Comparison of ENCODE assay signal across 9 cellular contexts in the genomic region with DNA sequence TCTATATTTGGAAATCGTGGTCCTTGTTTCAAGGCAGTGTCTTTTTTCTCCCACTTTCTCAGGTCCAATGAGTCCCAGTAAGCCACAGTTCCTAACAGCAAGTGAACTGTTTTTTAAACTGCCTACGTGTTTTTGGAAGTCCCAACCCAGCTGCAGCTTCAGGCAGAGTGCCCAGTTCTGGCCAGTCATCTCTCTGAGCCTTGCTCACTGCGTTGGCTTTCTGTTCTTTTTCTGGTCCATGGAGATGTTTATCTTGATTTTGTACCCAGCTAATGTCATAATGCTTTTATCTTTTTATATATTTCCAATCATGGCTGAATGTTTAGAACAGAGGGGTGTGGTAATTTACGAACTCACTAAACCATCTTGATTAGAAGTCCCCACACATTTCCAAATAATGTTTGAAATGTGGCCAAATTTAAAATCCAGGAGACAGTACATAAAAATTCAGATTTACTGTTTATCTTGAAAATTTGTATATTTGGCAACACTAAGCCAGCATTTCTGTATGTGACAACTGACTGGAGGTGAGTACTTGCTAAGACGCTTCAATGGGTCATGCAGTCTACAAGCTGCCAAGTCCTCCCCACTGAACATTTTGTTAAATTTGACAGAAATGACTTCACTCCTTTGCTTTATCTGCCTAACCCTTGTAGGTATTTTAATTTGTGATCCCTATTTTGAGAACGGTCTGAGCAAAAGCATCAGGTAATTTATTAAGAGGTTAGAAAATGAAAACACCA. TPM values are rescaled to one million over a fixed set of nuclear protein-coding genes. Genes with fewer than 3 reads are reported as not detected.
DNase-seq lines count a peak whose midpoint lies in the region; ATAC-seq and TF ChIP-seq lines count a peak whose summit lies in the region.
"Had no signal": no experiment of that assay in that cellular context is flagged by ENCODE, and none has a peak within 500 bp of the region (broad histone marks: within the 10 kb centered on the region; RNA-seq: fewer than 3 reads in every experiment).

No MANE protein-coding gene starts in this region.

- H3K9me3 Mint-ChIP-seq in MCF 10A (ENCODE audit: unreplicated experiment) = no peaks in the 10 kb centered on the region
- no peaks in the 10 kb centered on the region for H3K9me3 Mint-ChIP-seq in activated naive CD4-positive, alpha-beta T cell treated with anti-CD3 and anti-CD28 coated beads, Interleukin-2, amount 10 ng/mL, durations not matched to agents 7 days and 5 days
- H3K9me3 Mint-ChIP-seq in CD8-positive, alpha-beta memory T cell = no peaks in the 10 kb centered on the region

- no peak overlapping the region for H3K4me3 Mint-ChIP-seq in MCF 10A (ENCODE audit: unreplicated experiment)
- no peak overlapping the region for H3K4me3 Mint-ChIP-seq in activated naive CD4-positive, alpha-beta T cell treated with anti-CD3 and anti-CD28 coated beads, Interleukin-2, amount 10 ng/mL, durations not matched to agents 7 days and 5 days
- no peak overlapping the region for H3K4me3 Mint-ChIP-seq in CD8-positive, alpha-beta memory T cell

- DNase-seq in H4 (ENCODE audit: low spot score) (peak; percentile 44), MCF 10A (ENCODE audit: unreplicated experiment) (peak; percentile 54), iris pigment epithelial cell (ENCODE audit: low read depth) (peak; percentile 92), stomach (peak; percentile 40), right lobe of liver (no peak)
- DNase-seq in activated naive CD4-positive, alpha-beta T cell treated with anti-CD3 and anti-CD28 coated beads, Interleukin-2, amount 10 ng/mL, durations not matched to agents 7 days and 5 days = no peak
- DNase-seq in CD8-positive, alpha-beta memory T cell = no peak
- DNase-seq: NCI-H187 had no signal

- H3K4me3 ChIP-seq in stomach (no peak overlapping the region), right lobe of liver (no peak overlapping the region)
- H3K4me3 ChIP-seq in CD8-positive, alpha-beta memory T cell (ENCODE audit: low read length) = no peak overlapping the region

- TF ChIP-seq POLR2A in stomach (IDR thresholded peaks at IDR 0.05) = no peak
- TF ChIP-seq POLR2A in right lobe of liver (IDR thresholded peaks at IDR 0.05) = no peak

- no peak for TF ChIP-seq EP300 in stomach (IDR thresholded peaks at IDR 0.05)

- H3K36me3 ChIP-seq in stomach = no peaks in the 10 kb centered on the region
- no peaks in the 10 kb centered on the region for H3K36me3 ChIP-seq in CD8-positive, alpha-beta memory T cell (ENCODE audit: insufficient read depth, low read length)
- no peaks in the 10 kb centered on the region for H3K36me3 ChIP-seq in right lobe of liver

- intact Hi-C loops in MCF 10A (cut with micrococcal nuclease) (no loop called here), stomach (cut with DNase I; ENCODE audit: low total_unique reads) (no loop called here), right lobe of liver (cut with DNase I) (no loop called here)

- no peaks in the 10 kb centered on the region for H3K36me3 Mint-ChIP-seq in MCF 10A (ENCODE audit: insufficient read depth, unreplicated experiment)
- H3K36me3 Mint-ChIP-seq in activated naive CD4-positive, alpha-beta T cell treated with anti-CD3 and anti-CD28 coated beads, Interleukin-2, amount 10 ng/mL, durations not matched to agents 7 days and 5 days = no peaks in the 10 kb centered on the region
- H3K36me3 Mint-ChIP-seq in CD8-positive, alpha-beta memory T cell = no peaks in the 10 kb centered on the region

- POLR2A ChIA-PET in MCF 10A (lab: Yijun Ruan, JAX) = interaction anchor here (0.5 to 1.0 kb wide), 4 partner anchors 68 to 130 kb away, joined by 3 to 4 read pairs (median 3); a partner anchor contains a TSS
- POLR2A ChIA-PET in CD8-positive, alpha-beta memory T cell (lab: Charles Lee) = no interaction called here

- ATAC-seq in GM18909 (IDR thresholded peaks at IDR 0.05; ENCODE audit: poor library complexity, unreplicated experiment) (no peak), right lobe of liver (no peak)

- peak overlapping the region in 4 of 5 donors; percentile 42 to 78 (median 49) for H3K27ac ChIP-seq in stomach
- no peak overlapping the region for H3K27ac ChIP-seq in CD8-positive, alpha-beta memory T cell (ENCODE audit: low read depth, low read length)
- H3K27ac ChIP-seq in right lobe of liver = no peak overlapping the region

- H3K4me1 ChIP-seq in stomach (peaks cover 0 to 32% (median 9%) of the 10 kb centered on the region in 4 donors), right lobe of liver (no peaks in the 10 kb centered on the region)
- H3K4me1 ChIP-seq in CD8-positive, alpha-beta memory T cell (ENCODE audit: insufficient read depth, low read length) = no peaks in the 10 kb centered on the region

- H3K27ac Mint-ChIP-seq in MCF 10A (ENCODE audit: low read depth, unreplicated experiment) = no peak overlapping the region
- no peak overlapping the region for H3K27ac Mint-ChIP-seq in activated naive CD4-positive, alpha-beta T cell treated with anti-CD3 and anti-CD28 coated beads, Interleukin-2, amount 10 ng/mL, durations not matched to agents 7 days and 5 days
- no peak overlapping the region for H3K27ac Mint-ChIP-seq in CD8-positive, alpha-beta memory T cell

- H3K4me1 Mint-ChIP-seq in MCF 10A (ENCODE audit: insufficient read depth, unreplicated experiment) = peaks cover 10% of the 10 kb centered on the region
- H3K4me1 Mint-ChIP-seq in activated naive CD4-positive, alpha-beta T cell treated with anti-CD3 and anti-CD28 coated beads, Interleukin-2, amount 10 ng/mL, durations not matched to agents 7 days and 5 days = no peaks in the 10 kb centered on the region
- no peaks in the 10 kb centered on the region for H3K4me1 Mint-ChIP-seq in CD8-positive, alpha-beta memory T cell

- H3K27me3 ChIP-seq in stomach (no peaks in the 10 kb centered on the region), right lobe of liver (no peaks in the 10 kb centered on the region)
- H3K27me3 ChIP-seq in CD8-positive, alpha-beta memory T cell (ENCODE audit: insufficient read depth, low read length, poor library complexity, severe bottlenecking) = no peaks in the 10 kb centered on the region

- no TSS peak for BruUV-seq in MCF 10A (replicated peaks; lab: Mats Ljungman, UMichigan)

- TF ChIP-seq CTCF in MCF 10A (IDR thresholded peaks at IDR 0.05; ENCODE audit: unreplicated experiment) (no peak), stomach (IDR thresholded peaks at IDR 0.05) (no peak), right lobe of liver (IDR thresholded peaks at IDR 0.05) (no peak)

- H3K9me3 ChIP-seq in stomach (no peaks in the 10 kb centered on the region), right lobe of liver (no peaks in the 10 kb centered on the region)
- H3K9me3 ChIP-seq in CD8-positive, alpha-beta memory T cell (ENCODE audit: low read length) = no peaks in the 10 kb centered on the region

- 36 to 59% (median 50%) methylated on average over 6 of the region's 6 CpGs for WGBS in stomach, 5 donors
- WGBS in right lobe of liver (ENCODE audit: insufficient coverage, low coverage, low lambda C conversion rate, missing lambda C conversion rate) = 46% methylated on average over 5 of the region's 6 CpGs

- CTCF ChIA-PET in MCF 10A (lab: Yijun Ruan, JAX) = no interaction called here
- CTCF ChIA-PET in activated naive CD4-positive, alpha-beta T cell treated with anti-CD3 and anti-CD28 coated beads, Interleukin-2, amount 10 ng/mL, durations not matched to agents 7 days and 5 days (lab: Charles Lee) = no interaction called here
- CTCF ChIA-PET in CD8-positive, alpha-beta memory T cell (lab: Charles Lee) = interaction anchor here (0.7 to 1.0 kb wide), 2 partner anchors 134 kb away, joined by 3 to 4 read pairs; no protein-coding TSS in a partner anchor

- H3K27me3 Mint-ChIP-seq in MCF 10A (ENCODE audit: insufficient read depth, unreplicated experiment) = no peaks in the 10 kb centered on the region
- H3K27me3 Mint-ChIP-seq in activated naive CD4-positive, alpha-beta T cell treated with anti-CD3 and anti-CD28 coated beads, Interleukin-2, amount 10 ng/mL, durations not matched to agents 7 days and 5 days = no peaks in the 10 kb centered on the region
- peaks cover 3 to 18% of the 10 kb centered on the region in 2 donors for H3K27me3 Mint-ChIP-seq in CD8-positive, alpha-beta memory T cell

RNA-seq across cellular contexts. Expression of a gene that starts 46.1 kb away (rescaled TPM):
- total RNA-seq in H4 (2014; rRNA removed; shearing (Covaris generic)) = 0.02 and 0.17 TPM in 2 replicates
- total RNA-seq in MCF 10A (2022) (not detected in 2 replicates), stomach (1 to 10 TPM in 2 of 5 donors, under 1 TPM in 1, not detected in 2; 0.58 to 1.7 (median 1.3) TPM), right lobe of liver (under 1 TPM in 1 of 6 experiments, not detected in 5; 0.06 TPM)
- polyA plus RNA-seq in stomach = under 1 TPM in 1 of 3 donors, not detected in 2; 0.70 TPM
- total RNA-seq in CD8-positive, alpha-beta memory T cell = not detected
- not detected for polyA plus RNA-seq in CD8-positive, alpha-beta memory T cell

Comparison
In these comparisons a context has a peak if more than half of its experiments do, and no peak if none do; other contexts are left out.
1. DNase-seq: peak in H4 (single experiment), MCF 10A (single experiment), iris pigment epithelial cell (single experiment) and stomach (single experiment); none in activated naive CD4-positive, alpha-beta T cell treated with anti-CD3 and anti-CD28 coated beads, Interleukin-2, amount 10 ng/mL, durations not matched to agents 7 days and 5 days (single experiment), CD8-positive, alpha-beta memory T cell (0 of 5) and right lobe of liver (0 of 3).
2. H3K27ac ChIP-seq: peak in stomach (4 of 5); none in CD8-positive, alpha-beta memory T cell (single experiment) and right lobe of liver (0 of 3).